ENCODE assay signal across 2 cellular contexts in the genomic region with DNA sequence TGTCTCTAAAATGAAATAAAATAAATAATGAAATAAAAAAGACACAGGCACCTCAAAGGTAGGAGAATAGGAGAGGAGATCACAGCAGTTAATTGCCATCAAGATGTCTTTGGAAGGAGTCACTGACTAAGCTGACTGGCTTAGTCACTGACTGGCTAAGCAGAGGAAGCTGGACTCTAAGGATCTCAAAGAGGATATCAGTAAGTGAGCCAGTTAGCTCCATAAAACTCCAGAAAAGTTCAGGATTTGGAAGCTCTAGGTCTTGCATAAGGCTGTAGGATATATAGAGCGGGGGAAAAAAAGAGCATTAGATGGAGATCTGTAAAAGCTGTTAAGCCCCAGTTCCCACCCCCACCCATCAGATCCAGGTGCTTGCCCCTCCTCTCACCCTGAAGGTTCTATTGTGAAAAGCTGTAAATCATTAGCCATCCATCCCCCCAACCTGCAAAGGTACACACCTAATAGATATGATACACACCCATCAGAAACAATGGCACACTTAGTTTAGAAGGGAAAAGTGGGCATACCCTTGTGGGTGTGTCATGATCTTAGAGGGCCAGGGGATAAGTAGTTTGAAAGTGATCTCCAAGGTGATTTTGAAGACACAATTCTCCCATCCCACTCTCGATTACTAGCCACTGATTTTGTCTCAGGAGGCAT.
A peak's percentile ranks its signal among the peaks of the same experiment; 100 is the strongest.
TF ChIP-seq lines count a peak whose summit lies in the region.

No MANE protein-coding gene starts in this region.

TF ChIP-seq in A549, 52 proteins besides CTCF, POLR2A, EP300 and RAD21:
- no peak for TF ChIP-seq FOSB (CRISPR knock-in tag; IDR thresholded peaks at IDR 0.05)
- TF ChIP-seq HES2 (IDR thresholded peaks at IDR 0.05) = no peak
- TF ChIP-seq RCOR1 (IDR thresholded peaks at IDR 0.05; ENCODE audit: low read depth, low read length) = no peak
- TF ChIP-seq CBX8 (IDR thresholded peaks at IDR 0.05) = no peak
- no peak for TF ChIP-seq HOXA7 (CRISPR knock-in tag; IDR thresholded peaks at IDR 0.05)
- no peak for TF ChIP-seq MAFK (IDR thresholded peaks at IDR 0.05; ENCODE audit: partially characterized antibody)
- TF ChIP-seq RARB (CRISPR knock-in tag; IDR thresholded peaks at IDR 0.05) = no peak
- TF ChIP-seq NFE2L2 (conservative IDR thresholded peaks at IDR 0.05; ENCODE audit: low read length) = no peak
- no peak for TF ChIP-seq BHLHE40 (IDR thresholded peaks at IDR 0.05; ENCODE audit: low read depth, low read length)
- TF ChIP-seq HEYL (CRISPR knock-in tag; IDR thresholded peaks at IDR 0.05) = no peak
- TF ChIP-seq SREBF2 (IDR thresholded peaks at IDR 0.05) = no peak
- no peak for TF ChIP-seq SMC3 (IDR thresholded peaks at IDR 0.05)
- TF ChIP-seq FOSL2 (IDR thresholded peaks at IDR 0.05) = no peak
- TF ChIP-seq FOSL2 (CRISPR knock-in tag; IDR thresholded peaks at IDR 0.05) = no peak
- no peak for TF ChIP-seq FOXS1 (CRISPR knock-in tag; IDR thresholded peaks at IDR 0.05)
- TF ChIP-seq, protein P1, sequence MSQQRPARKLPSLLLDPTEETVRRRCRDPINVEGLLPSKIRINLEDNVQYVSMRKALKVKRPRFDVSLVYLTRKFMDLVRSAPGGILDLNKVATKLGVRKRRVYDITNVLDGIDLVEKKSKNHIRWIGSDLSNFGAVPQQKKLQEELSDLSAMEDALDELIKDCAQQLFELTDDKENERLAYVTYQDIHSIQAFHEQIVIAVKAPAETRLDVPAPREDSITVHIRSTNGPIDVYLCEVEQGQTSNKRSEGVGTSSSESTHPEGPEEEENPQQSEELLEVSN (IDR thresholded peaks at IDR 0.05; ENCODE audit: borderline replicate concordance, low read depth) = no peak
TF ChIP-seq in A549: peak in this region for 0.

TF ChIP-seq in HCT116, 20 proteins besides CTCF, POLR2A, EP300 and RAD21:
- TF ChIP-seq JUND (IDR thresholded peaks at IDR 0.05) = peak; percentile 47
- no peak for TF ChIP-seq ZFX (IDR thresholded peaks at IDR 0.05)
- peak; percentile 41; the same call in 1 of the 2 replicates for TF ChIP-seq FOSL1 (IDR thresholded peaks at IDR 0.05; ENCODE audit: low read depth)
- TF ChIP-seq SP1 (IDR thresholded peaks at IDR 0.05; ENCODE audit: low read depth) = peak; percentile 22
